ENCODE assay signal across 8 cellular contexts in genomic region chr12:72273851-72274284, GRCh38. TPM values are rescaled to one million over a fixed set of nuclear protein-coding genes. Genes with fewer than 3 reads are reported as not detected.
A peak's percentile ranks its signal among the peaks of the same experiment; 100 is the strongest.
DNase-seq lines count a peak whose midpoint lies in the region; ATAC-seq and TF ChIP-seq lines count a peak whose summit lies in the region.

No MANE protein-coding gene starts in this region.

- no peak for TF ChIP-seq POLR2A in heart left ventricle (IDR thresholded peaks at IDR 0.05)

- intact Hi-C loops in Panc1 (cut with micrococcal nuclease; ENCODE audit: unreplicated experiment) (no loop called here), heart left ventricle (cut with DNase I) (no loop called here)

- in situ Hi-C loops in Panc1 (cut with HindIII; ENCODE audit: low pct_unique_long_range_greater_than_20kb, low sequenced_read_pairs), result no loop called here

- CTCF ChIA-PET in Panc1 (lab: Charles Lee), result no interaction called here

- no peak overlapping the region for H4K12ac ChIP-seq in trophoblast cell (ENCODE audit: low read depth, low read length)

- H3K36me3 ChIP-seq in Panc1 (ENCODE audit: control insufficient read depth, insufficient read depth, low read length) (no peaks in the 10 kb centered on the region), heart left ventricle (no peaks in the 10 kb centered on the region), trophoblast cell (ENCODE audit: control insufficient read depth in 1 of 2, insufficient read depth in 2 of 2, low read length in 2 of 2) (no peaks in the 10 kb centered on the region)

- H4K8ac ChIP-seq in trophoblast cell (ENCODE audit: low read depth, low read length), result no peak overlapping the region

- H3K79me2 ChIP-seq in trophoblast cell (ENCODE audit: control insufficient read depth, insufficient read depth, low read length, poor library complexity), result peaks cover 2% of the 10 kb centered on the region

- H2AK5ac ChIP-seq in trophoblast cell (ENCODE audit: low read length), result no peak overlapping the region

- H3K4me1 ChIP-seq in Panc1 (ENCODE audit: control insufficient read depth, insufficient read depth, low read length), result peaks cover 10% of the 10 kb centered on the region
- H3K4me1 ChIP-seq in heart left ventricle, result peaks cover 0 to 29% (median 6%) of the 10 kb centered on the region in 12 donors
- peaks cover 6 to 10% of the 10 kb centered on the region in 2 experiments for H3K4me1 ChIP-seq in trophoblast cell (ENCODE audit: control insufficient read depth in 1 of 2, insufficient read depth in 2 of 2, low read length in 2 of 2)

- TF ChIP-seq CTCF in Panc1 (IDR thresholded peaks at IDR 0.05) (no peak), heart left ventricle (IDR thresholded peaks at IDR 0.05) (no peak)

- peak overlapping the region; percentile 40 to 49 for H3K4me3 ChIP-seq in Panc1 (ENCODE audit: low read depth in 2 of 2, low read length in 2 of 2)
- H3K4me3 ChIP-seq in heart left ventricle, result peak overlapping the region in 9 of 12 donors; percentile 26 to 61 (median 55)
- peak overlapping the region; percentile 75 for H3K4me3 ChIP-seq in trophoblast cell (ENCODE audit: low read depth, low read length)

- H3K79me1 ChIP-seq in trophoblast cell (ENCODE audit: low read length), result peaks cover 5% of the 10 kb centered on the region

- H3K9ac ChIP-seq in trophoblast cell (ENCODE audit: low read length), result no peak overlapping the region

- ATAC-seq in Panc1, result no peak
- no peak for ATAC-seq in heart left ventricle
- no peak for ATAC-seq in GM18519 (IDR thresholded peaks at IDR 0.05; ENCODE audit: low FRiP score, unreplicated experiment)

- no peak overlapping the region for H2BK12ac ChIP-seq in trophoblast cell (ENCODE audit: low read length)

- DNase-seq in DMS53 (lab: John Stamatoyannopoulos, UW) (peak; percentile 66), Panc1 (ENCODE audit: low read depth, low spot score) (no peak), heart left ventricle (no peak), trophoblast cell (no peak), NCI-H524 treated with DMSO at 0.1 percent for 48 hours (lab: John Stamatoyannopoulos, UW) (no peak), NCI-H1417 treated with DMSO at 0.1 percent for 48 hours (lab: John Stamatoyannopoulos, UW) (no peak)
- no peak for DNase-seq in activated effector memory CD4-positive, alpha-beta T cell treated with Interleukin-2 at 50 U/mL for 16 hours

- no peak overlapping the region for H2BK5ac ChIP-seq in trophoblast cell (ENCODE audit: low read depth, low read length, poor library complexity)

- H3K23ac ChIP-seq in trophoblast cell (ENCODE audit: low read length), result no peak overlapping the region

- H4K91ac ChIP-seq in trophoblast cell (ENCODE audit: low read depth, low read length), result no peak overlapping the region

- H3K14ac ChIP-seq in trophoblast cell (ENCODE audit: low read length), result no peak overlapping the region

- POLR2A ChIA-PET in Panc1 (lab: Charles Lee), result no interaction called here

- no peaks in the 10 kb centered on the region for H3K9me3 ChIP-seq in Panc1 (ENCODE audit: control insufficient read depth, insufficient read depth, low read depth, low read length)
- no peaks in the 10 kb centered on the region for H3K9me3 ChIP-seq in heart left ventricle
- peaks cover 2% of the 10 kb centered on the region for H3K9me3 ChIP-seq in trophoblast cell (ENCODE audit: insufficient read depth, low read depth, low read length)

- BruUV-seq in Panc1 (replicated peaks; lab: Mats Ljungman, UMichigan), result no TSS peak

- H3K18ac ChIP-seq in trophoblast cell (ENCODE audit: low read length), result no peak overlapping the region

- H3K4ac ChIP-seq in trophoblast cell (ENCODE audit: low read depth, low read length), result no peak overlapping the region

- H3K27ac ChIP-seq in Panc1 (ENCODE audit: low read length) (no peak overlapping the region), heart left ventricle (no peak overlapping the region), trophoblast cell (ENCODE audit: low read depth, low read length) (no peak overlapping the region)

- H3K27me3 ChIP-seq in Panc1 (ENCODE audit: control insufficient read depth, insufficient read depth, low read length) (peaks cover 56% of the 10 kb centered on the region), heart left ventricle (peaks cover 23 to 97% (median 58%) of the 10 kb centered on the region in 9 donors), trophoblast cell (ENCODE audit: insufficient read depth, low read length) (peaks cover 15% of the 10 kb centered on the region)

- no peak overlapping the region for H2BK120ac ChIP-seq in trophoblast cell (ENCODE audit: insufficient read depth, low read length, poor library complexity)

- H2AFZ ChIP-seq in trophoblast cell (ENCODE audit: insufficient read depth, low read length, poor library complexity), result no peak overlapping the region

- peak overlapping the region; percentile 97 for H3K4me2 ChIP-seq in trophoblast cell (ENCODE audit: low read length)

- 4 to 10% (median 5%) methylated on average over 13 to 16 of the region's 16 CpGs for WGBS in heart left ventricle, 4 donors
- WGBS in trophoblast cell (ENCODE audit: extremely low coverage, insufficient coverage, insufficient read length), result no CpG with 5 or more reads among the region's 16 CpGs

RNA-seq across cellular contexts. Expression of gene TRHDE, which starts 1.7 kb away (rescaled TPM):
- 1.9 TPM for total RNA-seq in Panc1 (2021; ENCODE audit: unreplicated experiment)
- polyA plus RNA-seq in Panc1 (2012; ENCODE audit: insufficient read length), result 0.58 TPM
- total RNA-seq in heart left ventricle, result 1 to 10 TPM in 2 of 9 donors, under 1 TPM in 6, not detected in 1; 0.08 to 3.1 (median 0.45) TPM
- under 1 TPM; 0.01 to 0.04 TPM for polyA plus RNA-seq in heart left ventricle
- polyA plus RNA-seq in trophoblast cell (2013), result 3.2 and 4.3 TPM in 2 replicates
